Comparison of ENCODE assay signal across 19 cellular contexts in genomic region chr2:375270-375946, GRCh38.
"Had no signal": no experiment of that assay in that cellular context is flagged by ENCODE, and none has a peak within 500 bp of the region (broad histone marks: within the 10 kb centered on the region; RNA-seq: fewer than 3 reads in every experiment).

No MANE protein-coding gene starts in this region.

- H3K4me1 ChIP-seq: left ventricle myocardium inferior, neural progenitor cell, pancreas, SJCRH30, transverse colon had no signal

- H3K27me3 ChIP-seq: cardiac muscle cell, neural progenitor cell, pancreas, SJCRH30, transverse colon had no signal

- ATAC-seq: activated CD4-positive, CD25-positive, alpha-beta regulatory T cell treated with anti-CD3 and anti-CD28 coated beads, Interleukin-2, amount 50 U/mL, for 24 hours; stimulated activated naive CD8-positive, alpha-beta T cell treated with anti-CD3 and anti-CD28 coated beads, Interleukin-15, amount 100 ng/mL, for 72 hours had no signal

- DNase-seq: activated CD4-positive, alpha-beta memory T cell treated with anti-CD3 and anti-CD28 coated beads for 36 hours; activated gamma-delta T cell treated with Interleukin-2 at 50 U/mL for 16 hours; activated naive CD8-positive, alpha-beta T cell treated with anti-CD3 and anti-CD28 coated beads for 36 hours; activated T-cell treated with anti-CD3 and anti-CD28 coated beads, Interleukin-2, amount 50 U/mL, for 48 hours; cortex of kidney; effector memory CD4-positive, alpha-beta T cell; left ventricle myocardium inferior; pancreas; retina; SJCRH30; stimulated activated CD4-positive, alpha-beta T cell treated with anti-CD3 and anti-CD28 coated beads, Interleukin-4, amount 100 ng/mL, for 4 hours; stimulated activated naive CD8-positive, alpha-beta T cell treated with anti-CD3 and anti-CD28 coated beads, Interleukin-15, amount 100 ng/mL, for 72 hours; SW 1271; transverse colon had no signal

- FAIRE-seq: astrocyte, pancreas had no signal

- H3K27ac ChIP-seq: cardiac muscle cell, left ventricle myocardium inferior, neural progenitor cell, pancreas, SJCRH30, transverse colon had no signal

- H3K9me3 ChIP-seq: pancreas had no signal

- H3K36me3 ChIP-seq: cardiac muscle cell, left ventricle myocardium inferior, neural progenitor cell, pancreas, SJCRH30, transverse colon had no signal

- H3K4me3 ChIP-seq: cardiac muscle cell, left ventricle myocardium inferior, neural progenitor cell, pancreas, SJCRH30, skin epidermis, transverse colon had no signal
